Comparison of ENCODE assay signal across 1 cellular context in genomic region chr15:78298983-78299301, GRCh38.
TF ChIP-seq lines count a peak whose summit lies in the region.

No MANE protein-coding gene starts in this region.

TF ChIP-seq in GM12878, 131 proteins besides CTCF, POLR2A, EP300 and RAD21:
- TF ChIP-seq REST (IDR thresholded peaks at IDR 0.05; ENCODE audit: low read depth, low read length) (peak; percentile 20; the same call in 1 of the 2 replicates), TBL1XR1 (IDR thresholded peaks at IDR 0.05; ENCODE audit: low read depth, low read length) (0 out of 2 replicates have a peak, but pooled peaks have one; percentile 2), HDAC6 (IDR thresholded peaks at IDR 0.05; ENCODE audit: unreplicated experiment) (no peak), HDGF (IDR thresholded peaks at IDR 0.05) (no peak)
